Comparison of ENCODE assay signal across 8 cellular contexts in the genomic region with DNA sequence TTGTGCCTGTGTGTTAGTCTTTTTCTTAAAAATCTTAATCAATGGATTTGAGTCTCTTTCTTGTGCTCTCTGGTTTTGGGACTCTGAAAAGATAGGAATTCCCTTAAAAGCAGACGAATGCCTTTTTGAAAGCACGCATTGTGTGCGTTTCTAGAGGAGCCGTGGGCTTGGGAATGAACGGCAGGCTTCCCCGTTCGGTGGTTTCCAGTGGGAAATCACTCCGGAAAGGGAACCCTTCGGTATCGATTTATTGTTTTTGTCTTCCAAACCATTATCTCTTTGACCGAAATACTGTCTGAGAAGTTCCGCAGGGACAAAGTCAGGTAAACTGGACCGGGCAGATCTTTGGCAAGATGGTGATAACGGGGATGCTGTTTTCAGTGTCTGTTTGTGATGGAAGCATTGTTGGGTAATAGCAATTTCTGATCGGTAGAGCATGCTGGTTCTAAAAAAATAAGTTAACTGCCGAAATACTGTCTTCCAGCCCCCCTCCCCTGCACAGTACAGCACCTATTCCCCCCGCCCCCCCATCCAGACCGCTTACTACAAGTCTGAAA. TPM values are rescaled to one million over a fixed set of nuclear protein-coding genes. Genes with fewer than 3 reads are reported as not detected.
DNase-seq lines count a peak whose midpoint lies in the region; ATAC-seq and TF ChIP-seq lines count a peak whose summit lies in the region.

No MANE protein-coding gene starts in this region.

- ATAC-seq in HG02973 (IDR thresholded peaks at IDR 0.05; ENCODE audit: unreplicated experiment) (no peak), esophagus mucosa (no peak)

- peak in 1 of 56 donors; percentile 21 for TF ChIP-seq CTCF in dorsolateral prefrontal cortex (IDR thresholded peaks at IDR 0.05 in 54 of 56, conservative IDR thresholded peaks at IDR 0.05 in 2 of 56; ENCODE audit: low read depth in 1 of 56, partially characterized antibody in 56 of 56)
- no peak for TF ChIP-seq CTCF in neural cell (IDR thresholded peaks at IDR 0.05; ENCODE audit: poor library complexity, severe bottlenecking)

- no peaks in the 10 kb centered on the region for H3K36me3 ChIP-seq in neural cell (ENCODE audit: insufficient read depth, low read length)

- H3K27ac ChIP-seq in dorsolateral prefrontal cortex (peak overlapping the region in 56 of 59 donors; percentile 15 to 98 (median 88)), neural cell (ENCODE audit: low read length) (peak overlapping the region; percentile 95)

- peak; percentile 53 for DNase-seq in DMS53 treated with DMSO at 0.1 percent for 48 hours (lab: John Stamatoyannopoulos, UW; ENCODE audit: unreplicated experiment)
- DNase-seq in NCI-H2171 treated with DMSO at 0.1 percent for 48 hours (lab: John Stamatoyannopoulos, UW), result peak; percentile 61
- peak in 1 of 10 donors; percentile 20 for DNase-seq in dorsolateral prefrontal cortex
- DNase-seq in SKM-1 (lab: John Stamatoyannopoulos, UW; ENCODE audit: unreplicated experiment), result no peak
- DNase-seq in NCI-H1417 (lab: John Stamatoyannopoulos, UW), result no peak

- no peaks in the 10 kb centered on the region for H4K20me1 ChIP-seq in neural cell (ENCODE audit: insufficient read depth)

- TF ChIP-seq RAD21 in neural cell (conservative IDR thresholded peaks at IDR 0.05), result peak; percentile 57

- H3K9me3 ChIP-seq in neural cell (ENCODE audit: low read length), result no peaks in the 10 kb centered on the region

- no peak overlapping the region for H2AFZ ChIP-seq in neural cell (ENCODE audit: low read depth, low read length)

- intact Hi-C loops in dorsolateral prefrontal cortex (cut with DNase I), result loop anchor here (2.0 to 10.0 kb wide), 3 partner anchors 84 to 700 kb away; no protein-coding TSS in a partner anchor

- peaks cover 4% of the 10 kb centered on the region for H3F3A ChIP-seq in neural cell (ENCODE audit: insufficient read depth, low read length, poor library complexity, severe bottlenecking)

- H3K4me2 ChIP-seq in neural cell (ENCODE audit: low read length), result peak overlapping the region; percentile 91

- peaks cover 56% of the 10 kb centered on the region for H3K79me2 ChIP-seq in neural cell (replicated peaks; ENCODE audit: insufficient read depth, low read length)

- no peaks in the 10 kb centered on the region for H3K9me2 ChIP-seq in neural cell (ENCODE audit: insufficient read depth, low read length)

- peak overlapping the region; percentile 54 to 89 (median 80) for H3K4me3 ChIP-seq in dorsolateral prefrontal cortex
- H3K4me3 ChIP-seq in neural cell (ENCODE audit: low read length), result peak overlapping the region; percentile 93

- H3K27me3 ChIP-seq in dorsolateral prefrontal cortex (no peaks in the 10 kb centered on the region), neural cell (ENCODE audit: insufficient read depth, low read depth, low read length) (no peaks in the 10 kb centered on the region)

- TF ChIP-seq EP300 in neural cell (conservative IDR thresholded peaks at IDR 0.05; ENCODE audit: poor library complexity, severe bottlenecking), result no peak

- peak overlapping the region; percentile 95 for H3K9ac ChIP-seq in neural cell (ENCODE audit: low read length)

TF ChIP-seq in neural cell, 6 proteins besides CTCF, POLR2A, EP300 and RAD21:
- TF ChIP-seq MXI1 (conservative IDR thresholded peaks at IDR 0.05; ENCODE audit: poor library complexity, severe bottlenecking), result peak; percentile 56
- no peak for TF ChIP-seq EZH2 (IDR thresholded peaks at IDR 0.05; ENCODE audit: borderline replicate concordance, insufficient read depth, low read length, poor library complexity, severe bottlenecking)
- TF ChIP-seq, protein P1, sequence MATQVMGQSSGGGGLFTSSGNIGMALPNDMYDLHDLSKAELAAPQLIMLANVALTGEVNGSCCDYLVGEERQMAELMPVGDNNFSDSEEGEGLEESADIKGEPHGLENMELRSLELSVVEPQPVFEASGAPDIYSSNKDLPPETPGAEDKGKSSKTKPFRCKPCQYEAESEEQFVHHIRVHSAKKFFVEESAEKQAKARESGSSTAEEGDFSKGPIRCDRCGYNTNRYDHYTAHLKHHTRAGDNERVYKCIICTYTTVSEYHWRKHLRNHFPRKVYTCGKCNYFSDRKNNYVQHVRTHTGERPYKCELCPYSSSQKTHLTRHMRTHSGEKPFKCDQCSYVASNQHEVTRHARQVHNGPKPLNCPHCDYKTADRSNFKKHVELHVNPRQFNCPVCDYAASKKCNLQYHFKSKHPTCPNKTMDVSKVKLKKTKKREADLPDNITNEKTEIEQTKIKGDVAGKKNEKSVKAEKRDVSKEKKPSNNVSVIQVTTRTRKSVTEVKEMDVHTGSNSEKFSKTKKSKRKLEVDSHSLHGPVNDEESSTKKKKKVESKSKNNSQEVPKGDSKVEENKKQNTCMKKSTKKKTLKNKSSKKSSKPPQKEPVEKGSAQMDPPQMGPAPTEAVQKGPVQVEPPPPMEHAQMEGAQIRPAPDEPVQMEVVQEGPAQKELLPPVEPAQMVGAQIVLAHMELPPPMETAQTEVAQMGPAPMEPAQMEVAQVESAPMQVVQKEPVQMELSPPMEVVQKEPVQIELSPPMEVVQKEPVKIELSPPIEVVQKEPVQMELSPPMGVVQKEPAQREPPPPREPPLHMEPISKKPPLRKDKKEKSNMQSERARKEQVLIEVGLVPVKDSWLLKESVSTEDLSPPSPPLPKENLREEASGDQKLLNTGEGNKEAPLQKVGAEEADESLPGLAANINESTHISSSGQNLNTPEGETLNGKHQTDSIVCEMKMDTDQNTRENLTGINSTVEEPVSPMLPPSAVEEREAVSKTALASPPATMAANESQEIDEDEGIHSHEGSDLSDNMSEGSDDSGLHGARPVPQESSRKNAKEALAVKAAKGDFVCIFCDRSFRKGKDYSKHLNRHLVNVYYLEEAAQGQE (IDR thresholded peaks at IDR 0.05; ENCODE audit: borderline replicate concordance), result peak; percentile 10
- peak; percentile 62 for TF ChIP-seq SMC3 (conservative IDR thresholded peaks at IDR 0.05; ENCODE audit: poor library complexity)
- no peak for TF ChIP-seq POLR2AphosphoS5 (IDR thresholded peaks at IDR 0.05)

RNA-seq across cellular contexts. Expression of gene SETBP1, which starts 0.4 kb away (rescaled TPM):
- 10 to 100 TPM; 26.2 to 78.3 (median 51.7) TPM for total RNA-seq in dorsolateral prefrontal cortex
- 13.7 and 19.5 TPM in 2 replicates for polyA plus RNA-seq in neural cell
- 102 and 140 TPM in 2 replicates for polyA minus RNA-seq in neural cell
- total RNA-seq in esophagus mucosa, result 8.5 TPM

Comparison
In these comparisons a context has a peak if more than half of its experiments do, and no peak if none do; other contexts are left out.
1. DNase-seq: peak in DMS53 treated with DMSO at 0.1 percent for 48 hours (single experiment) and NCI-H2171 treated with DMSO at 0.1 percent for 48 hours (single experiment); none in SKM-1 (single experiment) and NCI-H1417 (0 of 3).